Comparison of ENCODE assay signal across 23 cellular contexts in genomic region chrX:123081766-123082165, GRCh38.
"Had no signal": no experiment of that assay in that cellular context is flagged by ENCODE, and none has a peak within 500 bp of the region (broad histone marks: within the 10 kb centered on the region; RNA-seq: fewer than 3 reads in every experiment).

No MANE protein-coding gene starts in this region.

- H3K36me3 ChIP-seq: sigmoid colon, spleen, tibial nerve, uterus had no signal

- H3K4me3 ChIP-seq: lung, sigmoid colon, spleen, tibial nerve, uterus had no signal

- H3K27me3 ChIP-seq: sigmoid colon, spleen, tibial nerve had no signal

- DNase-seq: activated B cell treated with CpG ODN at 0.5 μM for 24 hours; activated CD4-positive, alpha-beta memory T cell treated with anti-CD3 and anti-CD28 coated beads for 36 hours; activated CD4-positive, alpha-beta T cell treated with anti-CD3 and anti-CD28 coated beads for 4 hours; activated CD8-positive, alpha-beta memory T cell treated with anti-CD3 and anti-CD28 coated beads, Interleukin-2, amount 10 ng/mL, durations not matched to agents 7 days and 5 days; activated naive CD4-positive, alpha-beta T cell; activated naive CD8-positive, alpha-beta T cell treated with anti-CD3 and anti-CD28 coated beads for 36 hours; activated T-cell treated with anti-CD3 and anti-CD28 coated beads, Interleukin-2, amount 50 U/mL, for 1 hour; amygdala; dermis blood vessel endothelial cell; effector memory CD4-positive, alpha-beta T cell; hypothalamus; midbrain; sigmoid colon; spleen; stimulated activated naive B cell treated with anti-CD40 and anti-IgM and Interleukin-4, amounts not matched to agents 10 μg/mL and 1 μg/mL and 100 μg/mL, for 72 hours; substantia nigra; uterus had no signal

- H3K9me3 ChIP-seq: sigmoid colon, spleen, tibial nerve, uterus had no signal

- H3K27ac ChIP-seq: parathyroid adenoma, sigmoid colon, spleen, tibial nerve, uterus had no signal

- H3K9ac ChIP-seq: parathyroid adenoma had no signal

- H3K4me1 ChIP-seq: parathyroid adenoma, sigmoid colon, spleen, tibial nerve, uterus had no signal

- FAIRE-seq: endothelial cell of umbilical vein, frontal cortex, keratinocyte had no signal
